16 cellular contexts compared by ENCODE assay signal in genomic region chr22:25178873-25179631, GRCh38. TPM values are rescaled to one million over a fixed set of nuclear protein-coding genes. Genes with fewer than 3 reads are reported as not detected.
A peak's percentile ranks its signal among the peaks of the same experiment; 100 is the strongest.
DNase-seq lines count a peak whose midpoint lies in the region; ATAC-seq, FAIRE-seq and TF ChIP-seq lines count a peak whose summit lies in the region.
"Not testable (repeated sequence)": the region's sequence is repeated elsewhere in the genome, so short reads cannot be mapped to it uniquely, and the experiment has no call there.
"Had no signal": no experiment of that assay in that cellular context is flagged by ENCODE, and none has a peak within 500 bp of the region (broad histone marks: within the 10 kb centered on the region; RNA-seq: fewer than 3 reads in every experiment).

No MANE protein-coding gene starts in this region.

- FAIRE-seq in GM12892 (lab: Jason Lieb, UNC) (peak; percentile 72), endothelial cell of umbilical vein (lab: Jason Lieb, UNC) (peak; percentile 40)

- H3K9ac ChIP-seq in PC-3 (ENCODE audit: low read length); endothelial cell of umbilical vein (replicated peaks; ENCODE audit: extremely low read depth, insufficient read depth, low read length): not testable (repeated sequence)

- H3K36me3 Mint-ChIP-seq in activated T-cell treated with anti-CD3 and anti-CD28 coated beads, Interleukin-2, amount 50 U/mL, for 72 hours (ENCODE audit: insufficient read depth in 2 of 2); naive B cell; stimulated activated effector memory CD8-positive, alpha-beta T cell treated with anti-CD3 and anti-CD28 coated beads, Interleukin-12 subunit alpha, Interleukin-12 subunit beta, amount 100 ng/mL, for 72 hours: not testable (repeated sequence)

- not testable (repeated sequence) for TF ChIP-seq POLR2A in GM12892 (IDR thresholded peaks at IDR 0.05; ENCODE audit: low read depth, low read length); endothelial cell of umbilical vein (IDR thresholded peaks at IDR 0.05; ENCODE audit: low read depth, low read length)

- not testable (repeated sequence) for H3K79me2 ChIP-seq in PC-3 (ENCODE audit: low read length); endothelial cell of umbilical vein (ENCODE audit: control insufficient read depth, insufficient read depth, low read length)

- not testable (repeated sequence) for TF ChIP-seq CTCF in PC-3 (conservative IDR thresholded peaks at IDR 0.05; ENCODE audit: low read depth, low read length); endothelial cell of umbilical vein (IDR thresholded peaks at IDR 0.05; ENCODE audit: extremely low read depth in 1 of 2, insufficient read depth in 1 of 2, low read depth in 1 of 2, low read length in 2 of 2)

- not testable (repeated sequence) for H3K27me3 ChIP-seq in PC-3 (ENCODE audit: low read length); endothelial cell of umbilical vein (ENCODE audit: control insufficient read depth in 2 of 2, insufficient read depth in 2 of 2, low read length in 2 of 2)

- not testable (repeated sequence) for H3K4me1 ChIP-seq in PC-3 (ENCODE audit: insufficient read depth, low read length); endothelial cell of umbilical vein (ENCODE audit: control insufficient read depth, extremely low read depth, insufficient read depth, low read length)

- not testable (repeated sequence) for H4K20me1 ChIP-seq in PC-3 (ENCODE audit: low read length); endothelial cell of umbilical vein (replicated peaks; ENCODE audit: control insufficient read depth, extremely low read depth, insufficient read depth, low read length)

- H3K9me2 ChIP-seq in PC-3 (replicated peaks; ENCODE audit: low read length), result not testable (repeated sequence)

- H3K4me3 Mint-ChIP-seq in activated T-cell treated with anti-CD3 and anti-CD28 coated beads, Interleukin-2, amount 50 U/mL, for 72 hours; naive B cell; stimulated activated effector memory CD8-positive, alpha-beta T cell treated with anti-CD3 and anti-CD28 coated beads, Interleukin-12 subunit alpha, Interleukin-12 subunit beta, amount 100 ng/mL, for 72 hours: not testable (repeated sequence)

- POLR2A ChIA-PET in PC-3 (lab: Charles Lee; ENCODE audit: unreplicated experiment); endothelial cell of umbilical vein (lab: Charles Lee): not testable (repeated sequence)

- not testable (repeated sequence) for H2AFZ ChIP-seq in PC-3 (ENCODE audit: low read length); endothelial cell of umbilical vein (ENCODE audit: low read depth, low read length)

- not testable (repeated sequence) for H3F3A ChIP-seq in PC-3 (ENCODE audit: low read length, unreplicated experiment)

- H3K4me1 Mint-ChIP-seq in activated T-cell treated with anti-CD3 and anti-CD28 coated beads, Interleukin-2, amount 50 U/mL, for 72 hours (ENCODE audit: low read depth); naive B cell; stimulated activated effector memory CD8-positive, alpha-beta T cell treated with anti-CD3 and anti-CD28 coated beads, Interleukin-12 subunit alpha, Interleukin-12 subunit beta, amount 100 ng/mL, for 72 hours: not testable (repeated sequence)

- not testable (repeated sequence) for H3K27ac ChIP-seq in PC-3 (ENCODE audit: low read length); endothelial cell of umbilical vein (ENCODE audit: insufficient read depth, low read depth, low read length)

- dilution Hi-C loops in endothelial cell of umbilical vein (cut with MboI; ENCODE audit: extremely low pct_ligation_motif_present, low sequenced_read_pairs), result not testable (repeated sequence)

- not testable (repeated sequence) for H3K27me3 Mint-ChIP-seq in activated T-cell treated with anti-CD3 and anti-CD28 coated beads, Interleukin-2, amount 50 U/mL, for 72 hours (ENCODE audit: low read depth)
- H3K27me3 Mint-ChIP-seq in naive B cell, result peaks cover 4 to 19% (median 16%) of the 10 kb centered on the region in 3 donors

- DNase-seq in GM12892 (ENCODE audit: insufficient read length); PC-3; endothelial cell of umbilical vein (ENCODE audit: low read depth, low spot score); stimulated activated effector memory CD8-positive, alpha-beta T cell treated with anti-CD3 and anti-CD28 coated beads, Interleukin-12 subunit alpha, Interleukin-12 subunit beta, amount 100 ng/mL, for 72 hours (ENCODE audit: low spot score in 2 of 2): not testable (repeated sequence)
- DNase-seq in activated T-cell treated with anti-CD3 and anti-CD28 coated beads, Interleukin-2, amount 50 U/mL, for 72 hours, result peak; percentile 7 to 20
- DNase-seq in islet precursor cell, result peak; percentile 82
- peak; percentile 2 for DNase-seq in naive B cell

- ATAC-seq in PC-3, result peak; percentile 83
- ATAC-seq in activated T-cell treated with anti-CD3 and anti-CD28 coated beads, Interleukin-2, amount 50 U/mL, for 72 hours (replicated peaks in 1 of 2), result peak; percentile 72 to 84
- ATAC-seq in naive B cell (ENCODE audit: low read depth in 2 of 2), result peak; percentile 50 to 65
- ATAC-seq in stimulated activated effector memory CD8-positive, alpha-beta T cell treated with anti-CD3 and anti-CD28 coated beads, Interleukin-12 subunit alpha, Interleukin-12 subunit beta, amount 100 ng/mL, for 72 hours, result peak; percentile 64

- H3K27ac Mint-ChIP-seq in activated T-cell treated with anti-CD3 and anti-CD28 coated beads, Interleukin-2, amount 50 U/mL, for 72 hours; naive B cell; stimulated activated effector memory CD8-positive, alpha-beta T cell treated with anti-CD3 and anti-CD28 coated beads, Interleukin-12 subunit alpha, Interleukin-12 subunit beta, amount 100 ng/mL, for 72 hours: not testable (repeated sequence)

- CTCF ChIA-PET in PC-3 (lab: Charles Lee); endothelial cell of umbilical vein (lab: Charles Lee): not testable (repeated sequence)

- BruUV-seq in PC-3 (replicated peaks; lab: Mats Ljungman, UMichigan); endothelial cell of umbilical vein (replicated peaks; lab: Mats Ljungman, UMichigan): not testable (repeated sequence)

- H3K9me3 ChIP-seq in PC-3 (ENCODE audit: low read length); endothelial cell of umbilical vein (replicated peaks; ENCODE audit: control insufficient read depth, insufficient read depth, low read length): not testable (repeated sequence)

- intact Hi-C loops in PC-3 (cut with micrococcal nuclease); endothelial cell of umbilical vein (cut with micrococcal nuclease): not testable (repeated sequence)

- H3K9me1 ChIP-seq in endothelial cell of umbilical vein (replicated peaks; ENCODE audit: control insufficient read depth, extremely low read depth, insufficient read depth, low read length), result not testable (repeated sequence)

- not testable (repeated sequence) for H3K4me3 ChIP-seq in PC-3 (ENCODE audit: low read length); endothelial cell of umbilical vein (replicated peaks in 1 of 3; ENCODE audit: insufficient read depth in 1 of 3, low read depth in 1 of 3, low read length in 3 of 3)

- not testable (repeated sequence) for H3K9me3 Mint-ChIP-seq in activated T-cell treated with anti-CD3 and anti-CD28 coated beads, Interleukin-2, amount 50 U/mL, for 72 hours; stimulated activated effector memory CD8-positive, alpha-beta T cell treated with anti-CD3 and anti-CD28 coated beads, Interleukin-12 subunit alpha, Interleukin-12 subunit beta, amount 100 ng/mL, for 72 hours
- H3K9me3 Mint-ChIP-seq in naive B cell, result peaks cover 2 to 12% (median 8%) of the 10 kb centered on the region in 7 donors

- H3K4me2 ChIP-seq in PC-3 (ENCODE audit: low read length); endothelial cell of umbilical vein (ENCODE audit: insufficient read depth, low read length): not testable (repeated sequence)

- H3K36me3 ChIP-seq in PC-3 (ENCODE audit: low read depth, low read length), result not testable (repeated sequence)
- peaks cover 17 to 38% of the 10 kb centered on the region in 2 experiments for H3K36me3 ChIP-seq in endothelial cell of umbilical vein (ENCODE audit: control insufficient read depth in 2 of 2, extremely low read depth in 1 of 2, insufficient read depth in 2 of 2, low read length in 2 of 2)

RNA-seq across cellular contexts. Expression of gene CRYBB3, which starts 20.6 kb away (rescaled TPM):
- polyA plus RNA-seq in GM12892 (2012; ENCODE audit: missing spikeins), result not detected
- total RNA-seq in PC-3 (2014; rRNA removed) (1.2 TPM in 1 of 2 replicates, not detected in the other), endothelial cell of umbilical vein (1.2 and 1.7 TPM in 2 replicates)
- under 1 TPM; 0.30 to 0.77 TPM for total RNA-seq in activated T-cell treated with anti-CD3 and anti-CD28 coated beads, Interleukin-2, amount 50 U/mL, for 72 hours
- polyA plus RNA-seq in endothelial cell of umbilical vein (0.54 and 0.59 TPM in 2 replicates), naive B cell (ENCODE audit: low read depth in 6 of 6) (not detected)
- 0.25 and 0.32 TPM in 2 replicates for polyA plus RNA-seq in endothelial cell of umbilical vein (2011; cell fraction: cytosol; rRNA removed)
- polyA plus RNA-seq in endothelial cell of umbilical vein (2011; cell fraction: nucleus; rRNA removed), result 0.74 and 0.76 TPM in 2 replicates
- not detected in 2 replicates for polyA plus RNA-seq in endothelial cell of umbilical vein (2012)
- polyA minus RNA-seq in endothelial cell of umbilical vein, result not detected in 2 replicates
- not detected for polyA minus RNA-seq in endothelial cell of umbilical vein (2011; cell fraction: cytosol; rRNA and poly(A)+ RNA removed)
- not detected in 2 replicates for polyA minus RNA-seq in endothelial cell of umbilical vein (2011; cell fraction: nucleus; rRNA and poly(A)+ RNA removed)
- total RNA-seq: CD4-positive, alpha-beta memory T cell; dermis blood vessel endothelial cell; liver; pulmonary artery endothelial cell; temporal lobe had no signal
- polyA plus RNA-seq: CD4-positive, alpha-beta memory T cell; IgD-negative memory B cell had no signal

RNA-seq across cellular contexts. Expression of gene CRYBB2, which starts 40.4 kb away (rescaled TPM):
- not detected for polyA plus RNA-seq in GM12892 (2012; ENCODE audit: missing spikeins)
- total RNA-seq in PC-3 (2014; rRNA removed), result not detected in 2 replicates
- under 1 TPM in 1 of 2 donors, not detected in 1; 0.51 TPM for total RNA-seq in activated T-cell treated with anti-CD3 and anti-CD28 coated beads, Interleukin-2, amount 50 U/mL, for 72 hours
- 1.4 TPM in 1 of 2 replicates, not detected in the other for total RNA-seq in endothelial cell of umbilical vein
- polyA plus RNA-seq in endothelial cell of umbilical vein, result 0.24 and 0.36 TPM in 2 replicates
- 0.35 and 0.38 TPM in 2 replicates for polyA plus RNA-seq in endothelial cell of umbilical vein (2011; cell fraction: cytosol; rRNA removed)
- polyA plus RNA-seq in endothelial cell of umbilical vein (2011; cell fraction: nucleus; rRNA removed), result 1.6 and 1.7 TPM in 2 replicates
- polyA plus RNA-seq in endothelial cell of umbilical vein (2012), result 0.41 TPM in 1 of 2 replicates, not detected in the other
- polyA minus RNA-seq in endothelial cell of umbilical vein, result 0.23 TPM in 1 of 2 replicates, not detected in the other
- not detected for polyA minus RNA-seq in endothelial cell of umbilical vein (2011; cell fraction: cytosol; rRNA and poly(A)+ RNA removed)
- 0.53 TPM in 1 of 2 replicates, not detected in the other for polyA minus RNA-seq in endothelial cell of umbilical vein (2011; cell fraction: nucleus; rRNA and poly(A)+ RNA removed)
- polyA plus RNA-seq in naive B cell (ENCODE audit: low read depth in 6 of 6), result not detected
- total RNA-seq: activated CD4-positive, alpha-beta T cell treated with anti-CD3 and anti-CD28 coated beads, Interleukin-2, amount 10 ng/mL, durations not matched to agents 24 days and 14 days; astrocyte; CD4-positive, alpha-beta memory T cell; dermis blood vessel endothelial cell; mucosa of gallbladder; pulmonary artery endothelial cell had no signal
- polyA plus RNA-seq: CD4-positive, alpha-beta memory T cell; IgD-negative memory B cell had no signal
